ENCODE assay signal across 23 cellular contexts in the genomic region with DNA sequence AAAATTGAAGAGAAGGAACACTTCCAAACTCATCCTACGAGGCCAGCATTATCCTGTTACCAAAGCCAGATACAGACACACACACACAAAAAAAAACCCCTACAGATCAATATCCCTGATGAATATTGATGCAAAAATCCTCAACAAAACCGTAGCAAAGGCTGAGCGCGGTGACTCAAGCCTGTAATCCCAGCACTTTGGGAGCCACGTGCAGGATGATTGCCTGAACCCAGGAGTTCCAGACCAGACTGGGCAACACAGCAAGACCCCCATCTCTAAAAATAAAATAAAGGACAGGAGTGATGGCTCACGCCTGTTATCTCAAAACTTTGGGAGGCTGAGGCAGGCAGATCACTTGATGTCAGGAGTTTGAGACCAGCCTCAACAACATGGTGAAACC. TPM values are rescaled to one million over a fixed set of nuclear protein-coding genes. Genes with fewer than 3 reads are reported as not detected.
DNase-seq lines count a peak whose midpoint lies in the region; TF ChIP-seq lines count a peak whose summit lies in the region.
"Had no signal": no experiment of that assay in that cellular context is flagged by ENCODE, and none has a peak within 500 bp of the region (broad histone marks: within the 10 kb centered on the region; RNA-seq: fewer than 3 reads in every experiment).

No MANE protein-coding gene starts in this region.

- H3K9me2 ChIP-seq in GM23248 (ENCODE audit: insufficient read depth): no peaks in the 10 kb centered on the region

- no peak overlapping the region for H3K4me2 ChIP-seq in GM23248 (ENCODE audit: unreplicated experiment)

- H3K36me3 Mint-ChIP-seq in progenitor cell of endocrine pancreas (ENCODE audit: insufficient read depth): no peaks in the 10 kb centered on the region
- H3K36me3 Mint-ChIP-seq: IgD-negative memory B cell had no signal

- DNase-seq in GM23248 (peak; percentile 43), fibroblast of mammary gland (ENCODE audit: low read depth) (peak; percentile 33), progenitor cell of endocrine pancreas (ENCODE audit: low spot score, unreplicated experiment) (no peak), amygdala (lab: John Stamatoyannopoulos, UW) (no peak), NCI-H187 treated with DMSO at 0.1 percent for 48 hours (lab: John Stamatoyannopoulos, UW) (no peak), NCI-H2081 treated with DMSO at 0.1 percent for 48 hours (lab: John Stamatoyannopoulos, UW) (no peak)
- DNase-seq: Calu3, DMS79 treated with DMSO at 0.1 percent for 48 hours, GF-D8, H9, MV-4-11, NCI-H1105, NCI-H146, NCI-H2029, NCI-H446 treated with DMSO at 0.1 percent for 48 hours, NCI-H526, SHP77, T-helper 1 cell had no signal

- H3K4me1 ChIP-seq in GM23248 (ENCODE audit: insufficient read depth) (peaks cover 5% of the 10 kb centered on the region; the same call in 1 of the 2 replicates), HEK293 (ENCODE audit: control insufficient read depth, insufficient read depth, low read length) (no peaks in the 10 kb centered on the region)

- peaks cover 47% of the 10 kb centered on the region for H3K27me3 Mint-ChIP-seq in progenitor cell of endocrine pancreas

- H3K27me3 ChIP-seq in GM23248 (replicated peaks; ENCODE audit: insufficient read depth): peaks cover 27% of the 10 kb centered on the region; the same call in 1 of the 2 replicates

- CTCF ChIA-PET in HEK293 (lab: Yijun Ruan, JAX): no interaction called here

- 4% methylated on average over 6 of the region's 6 CpGs for WGBS in GM23248 (ENCODE audit: low coverage in 1 of 2, low lambda C conversion rate in 2 of 2, missing lambda C conversion rate in 2 of 2), 2 experiments

- no peak overlapping the region for H3K27ac ChIP-seq in GM23248
- H3K27ac ChIP-seq in HEK293 (ENCODE audit: extremely low read depth, low read depth, low read length): no peak overlapping the region
- H3K27ac ChIP-seq: RWPE1 had no signal

- H3K9ac ChIP-seq in GM23248: no peak overlapping the region

- H3K79me2 ChIP-seq in GM23248 (ENCODE audit: insufficient read depth): no peaks in the 10 kb centered on the region

- peaks cover 4% of the 10 kb centered on the region for H3K9me3 Mint-ChIP-seq in progenitor cell of endocrine pancreas (ENCODE audit: low read depth)
- H3K9me3 Mint-ChIP-seq: IgD-negative memory B cell had no signal

- H4K20me1 ChIP-seq in GM23248 (ENCODE audit: insufficient read depth): no peaks in the 10 kb centered on the region

- H3K4me3 ChIP-seq in GM23248 (no peak overlapping the region), HEK293 (ENCODE audit: low read depth, low read length) (no peak overlapping the region), fibroblast of mammary gland (ENCODE audit: control insufficient read depth, low read depth, low read length) (no peak overlapping the region)

- no peak overlapping the region for H3K4me3 Mint-ChIP-seq in progenitor cell of endocrine pancreas (ENCODE audit: low read depth)
- H3K4me3 Mint-ChIP-seq: H9, IgD-negative memory B cell had no signal

- peak overlapping the region; percentile 65 for H3K27ac Mint-ChIP-seq in progenitor cell of endocrine pancreas
- H3K27ac Mint-ChIP-seq: H9, IgD-negative memory B cell had no signal

- H2AFZ ChIP-seq in GM23248: no peak overlapping the region

- in situ Hi-C loops in GM23248 (cut with MboI): loop anchor here (25.0 kb wide), 1 partner anchor 462 kb away; no protein-coding TSS in a partner anchor

- no peaks in the 10 kb centered on the region for H3K4me1 Mint-ChIP-seq in progenitor cell of endocrine pancreas (ENCODE audit: low read depth)

- H3K9me3 ChIP-seq in GM23248 (ENCODE audit: low read depth): no peaks in the 10 kb centered on the region
- H3K9me3 ChIP-seq in HEK293 (ENCODE audit: control insufficient read depth, insufficient read depth, low read depth, low read length): no peaks in the 10 kb centered on the region

- no peak for TF ChIP-seq CTCF in HEK293 (tag by site-specific recombination; IDR thresholded peaks at IDR 0.05)
- no peak for TF ChIP-seq CTCF in fibroblast of mammary gland (conservative IDR thresholded peaks at IDR 0.05; ENCODE audit: control insufficient read depth, insufficient read depth, low read depth, low read length)
- TF ChIP-seq CTCF in progenitor cell of endocrine pancreas (IDR thresholded peaks at IDR 0.05; ENCODE audit: unreplicated experiment): no peak

- POLR2A ChIA-PET in HEK293 (lab: Yijun Ruan, JAX): no interaction called here

- H3F3A ChIP-seq in GM23248 (ENCODE audit: insufficient read depth): no peaks in the 10 kb centered on the region

- H3K36me3 ChIP-seq in GM23248 (ENCODE audit: low read depth) (no peaks in the 10 kb centered on the region), HEK293 (ENCODE audit: control insufficient read depth in 2 of 2, insufficient read depth in 1 of 2, low read length in 2 of 2) (no peaks in the 10 kb centered on the region)

TF ChIP-seq in HEK293, 187 proteins besides CTCF, POLR2A, EP300 and RAD21:
- TF ChIP-seq ZNF121 (tag by site-specific recombination; IDR thresholded peaks at IDR 0.05) (peak; percentile 97), ZNF521 (tag by site-specific recombination; IDR thresholded peaks at IDR 0.05) (no peak), SALL2 (tag by site-specific recombination; IDR thresholded peaks at IDR 0.05; ENCODE audit: borderline replicate concordance) (no peak)
- TF ChIP-seq, protein P1, sequence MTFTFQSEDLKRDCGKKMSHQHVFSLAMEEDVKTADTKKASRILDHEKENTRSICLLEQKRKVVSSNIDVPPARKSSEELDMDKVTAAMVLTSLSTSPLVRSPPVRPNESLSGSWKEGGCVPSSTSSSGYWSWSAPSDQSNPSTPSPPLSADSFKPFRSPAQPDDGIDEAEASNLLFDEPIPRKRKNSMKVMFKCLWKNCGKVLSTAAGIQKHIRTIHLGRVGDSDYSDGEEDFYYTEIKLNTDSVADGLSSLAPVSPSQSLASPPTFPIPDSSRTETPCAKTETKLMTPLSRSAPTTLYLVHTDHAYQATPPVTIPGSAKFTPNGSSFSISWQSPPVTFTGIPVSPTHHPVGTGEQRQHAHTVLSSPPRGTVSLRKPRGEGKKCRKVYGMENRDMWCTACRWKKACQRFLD (tag by site-specific recombination; IDR thresholded peaks at IDR 0.05): no peak

RNA-seq across cellular contexts. Expression of a gene that starts 6.1 kb away (rescaled TPM):
- total RNA-seq in GM23248 (2014; rRNA removed; shearing (Covaris generic)): 24.3 and 26.8 TPM in 2 replicates
- polyA plus RNA-seq in GM23248 (2016; fragmentation: Nextera tagmentation; extraction: Ambion mirVana): 6.9 and 8.4 TPM in 2 replicates
- 15.2 and 16.2 TPM in 2 replicates for total RNA-seq in progenitor cell of endocrine pancreas

RNA-seq across cellular contexts. Expression of a gene that starts 50.3 kb away (rescaled TPM):
- not detected in 2 replicates for total RNA-seq in GM23248 (2014; rRNA removed; shearing (Covaris generic))
- polyA plus RNA-seq in GM23248 (2016; fragmentation: Nextera tagmentation; extraction: Ambion mirVana): 0.10 TPM in 1 of 2 replicates, not detected in the other
- 37.4 and 40.4 TPM in 2 replicates for total RNA-seq in progenitor cell of endocrine pancreas
- total RNA-seq: SK-MEL-5 had no signal
- polyA plus RNA-seq: BJ, IgD-negative memory B cell had no signal

Comparison
In these comparisons a context has a peak if more than half of its experiments do, and no peak if none do; other contexts are left out.
1. DNase-seq: peak in GM23248 (single experiment) and fibroblast of mammary gland (single experiment); none in progenitor cell of endocrine pancreas (single experiment), amygdala (0 of 56), NCI-H187 treated with DMSO at 0.1 percent for 48 hours (single experiment) and NCI-H2081 treated with DMSO at 0.1 percent for 48 hours (single experiment).
2. RNA of a gene that starts 50.3 kb away (total RNA-seq): 37.4 to 40.4 TPM in progenitor cell of endocrine pancreas; not detected in GM23248; every median in the first group is over 10 times any median in the second.